Comparison of ENCODE assay signal across 19 cellular contexts in genomic region chr2:98649992-98650375, GRCh38. TPM values are rescaled to one million over a fixed set of nuclear protein-coding genes. Genes with fewer than 3 reads are reported as not detected.
DNase-seq lines count a peak whose midpoint lies in the region; ATAC-seq and TF ChIP-seq lines count a peak whose summit lies in the region.
"Had no signal": no experiment of that assay in that cellular context is flagged by ENCODE, and none has a peak within 500 bp of the region (broad histone marks: within the 10 kb centered on the region; RNA-seq: fewer than 3 reads in every experiment).

No MANE protein-coding gene starts in this region.

- intact Hi-C loops in activated T-helper 1 cell treated with anti-CD3 and anti-CD28 coated beads, Interleukin-12 subunit alpha, Interleukin-12 subunit beta, Interleukin-2, Interleukin-4 antibody, amounts not matched to agents 30 ng/mL and 10 ng/mL and 1 ng/mL, durations not matched to agents 14 hours and 24 hours and 36 hours (cut with micrococcal nuclease), result loop anchor here (1.0 to 5.0 kb wide), 8 partner anchors 86 to 1767 kb away; partner anchors contain the start of gene CHST10
- intact Hi-C loops in gastrocnemius medialis (cut with DNase I; ENCODE audit: low total_unique reads), result loop anchor here (1.0 to 5.0 kb wide), 2 partner anchors 187 to 417 kb away; no protein-coding TSS in a partner anchor

- H3K27ac Mint-ChIP-seq in activated CD8-positive, alpha-beta memory T cell treated with anti-CD3 and anti-CD28 coated beads, Interleukin-2, amount 10 ng/mL, durations not matched to agents 7 days and 5 days, result peak overlapping the region; percentile 64
- peak overlapping the region; percentile 55 to 98 (median 86) for H3K27ac Mint-ChIP-seq in CD8-positive, alpha-beta memory T cell
- H3K27ac Mint-ChIP-seq in activated T-helper 1 cell treated with anti-CD3 and anti-CD28 coated beads, Interleukin-12 subunit alpha, Interleukin-12 subunit beta, Interleukin-2, Interleukin-4 antibody, amounts not matched to agents 30 ng/mL and 10 ng/mL and 1 ng/mL, durations not matched to agents 14 hours and 24 hours and 36 hours, result peak overlapping the region; percentile 2
- peak overlapping the region; percentile 78 to 96 (median 86) for H3K27ac Mint-ChIP-seq in immature natural killer cell
- H3K27ac Mint-ChIP-seq: nephron; stimulated activated naive B cell treated with anti-CD40 and anti-IgM and Interleukin-4, amounts not matched to agents 10 μg/mL and 1 μg/mL and 100 μg/mL, for 72 hours had no signal

- no peak for TF ChIP-seq POLR2A in gastrocnemius medialis (IDR thresholded peaks at IDR 0.05)

- no peak overlapping the region for H3K27ac ChIP-seq in CD8-positive, alpha-beta memory T cell (ENCODE audit: low read depth, low read length)
- H3K27ac ChIP-seq in gastrocnemius medialis, result no peak overlapping the region
- H3K27ac ChIP-seq: A549, GM23248, PC-9, thoracic aorta, vagina had no signal

- no peak for DNase-seq in activated CD8-positive, alpha-beta memory T cell treated with anti-CD3 and anti-CD28 coated beads, Interleukin-2, amount 10 ng/mL, durations not matched to agents 7 days and 5 days
- DNase-seq in activated CD8-positive, alpha-beta memory T cell treated with anti-CD3 and anti-CD28 coated beads, Interleukin-2, amount 50 U/mL, for 48 hours, result no peak
- no peak for DNase-seq in CD8-positive, alpha-beta memory T cell
- no peak for DNase-seq in activated T-helper 1 cell treated with anti-CD3 and anti-CD28 coated beads, Interleukin-12 subunit alpha, Interleukin-12 subunit beta, Interleukin-2, Interleukin-4 antibody, amounts not matched to agents 30 ng/mL and 10 ng/mL and 1 ng/mL, durations not matched to agents 14 hours and 24 hours and 36 hours (ENCODE audit: low spot score)
- DNase-seq in immature natural killer cell, result no peak
- no peak for DNase-seq in gastrocnemius medialis
- DNase-seq in kidney glomerular epithelial cell (lab: John Stamatoyannopoulos, UW), result no peak
- no peak for DNase-seq in T-helper 9 cell
- DNase-seq: spleen had no signal

- peaks cover 4% of the 10 kb centered on the region for H3K9me3 Mint-ChIP-seq in activated CD8-positive, alpha-beta memory T cell treated with anti-CD3 and anti-CD28 coated beads, Interleukin-2, amount 10 ng/mL, durations not matched to agents 7 days and 5 days (ENCODE audit: low read depth)
- peaks cover 9 to 15% (median 10%) of the 10 kb centered on the region in 5 donors for H3K9me3 Mint-ChIP-seq in CD8-positive, alpha-beta memory T cell
- H3K9me3 Mint-ChIP-seq in activated T-helper 1 cell treated with anti-CD3 and anti-CD28 coated beads, Interleukin-12 subunit alpha, Interleukin-12 subunit beta, Interleukin-2, Interleukin-4 antibody, amounts not matched to agents 30 ng/mL and 10 ng/mL and 1 ng/mL, durations not matched to agents 14 hours and 24 hours and 36 hours, result peaks cover 18% of the 10 kb centered on the region
- H3K9me3 Mint-ChIP-seq in immature natural killer cell, result peaks cover 0 to 4% (median 0%) of the 10 kb centered on the region in 6 donors
- H3K9me3 Mint-ChIP-seq: nephron; stimulated activated naive B cell treated with anti-CD40 and anti-IgM and Interleukin-4, amounts not matched to agents 10 μg/mL and 1 μg/mL and 100 μg/mL, for 72 hours had no signal

- H3K4me3 ChIP-seq in CD8-positive, alpha-beta memory T cell (ENCODE audit: low read length), result no peak overlapping the region
- H3K4me3 ChIP-seq in gastrocnemius medialis, result no peak overlapping the region
- H3K4me3 ChIP-seq: A549, GM23248, K562, left lung, PC-9, spleen, thoracic aorta, vagina had no signal

- no peak for ATAC-seq in activated CD8-positive, alpha-beta memory T cell treated with anti-CD3 and anti-CD28 coated beads, Interleukin-2, amount 10 ng/mL, durations not matched to agents 7 days and 5 days
- ATAC-seq in gastrocnemius medialis, result no peak

- CTCF ChIA-PET in activated CD8-positive, alpha-beta memory T cell treated with anti-CD3 and anti-CD28 coated beads, Interleukin-2, amount 10 ng/mL, durations not matched to agents 7 days and 5 days (lab: Charles Lee), result interaction anchor here (0.5 to 2.0 kb wide), 43 partner anchors 9 to 687 kb away, joined by 3 to 53 read pairs (median 6); partner anchors contain the start of genes COA5, EIF5B, LIPT1 and MGAT4A
- CTCF ChIA-PET in CD8-positive, alpha-beta memory T cell (lab: Charles Lee), result interaction anchor here (0.6 to 2.2 kb wide), 31 partner anchors 10 to 188 kb away, joined by 3 to 43 read pairs (median 4); partner anchors contain the start of gene MGAT4A

- no peaks in the 10 kb centered on the region for H3K9me3 ChIP-seq in CD8-positive, alpha-beta memory T cell (ENCODE audit: low read length)
- no peaks in the 10 kb centered on the region for H3K9me3 ChIP-seq in gastrocnemius medialis
- H3K9me3 ChIP-seq: A549, left lung, spleen, thoracic aorta, vagina had no signal

- H3K4me1 ChIP-seq in CD8-positive, alpha-beta memory T cell (ENCODE audit: insufficient read depth, low read length), result peaks cover 50% of the 10 kb centered on the region
- no peaks in the 10 kb centered on the region for H3K4me1 ChIP-seq in gastrocnemius medialis
- H3K4me1 ChIP-seq: A549, vagina had no signal

- in situ Hi-C loops in gastrocnemius medialis (cut with MboI; ENCODE audit: low sequenced_read_pairs in 4 of 4), result loop anchor here (5.0 to 25.0 kb wide), 4 partner anchors 187 to 837 kb away; partner anchors contain the start of gene REV1 (in 1 of the 4)

- peaks cover 23% of the 10 kb centered on the region for H3K36me3 ChIP-seq in CD8-positive, alpha-beta memory T cell (ENCODE audit: insufficient read depth, low read length)
- H3K36me3 ChIP-seq in gastrocnemius medialis, result no peaks in the 10 kb centered on the region
- H3K36me3 ChIP-seq: vagina had no signal

- no peaks in the 10 kb centered on the region for H3K27me3 ChIP-seq in CD8-positive, alpha-beta memory T cell (ENCODE audit: insufficient read depth, low read length, poor library complexity, severe bottlenecking)
- H3K27me3 ChIP-seq in gastrocnemius medialis, result no peaks in the 10 kb centered on the region
- H3K27me3 ChIP-seq: left lung, spleen, vagina had no signal

- H3K27me3 Mint-ChIP-seq in activated CD8-positive, alpha-beta memory T cell treated with anti-CD3 and anti-CD28 coated beads, Interleukin-2, amount 10 ng/mL, durations not matched to agents 7 days and 5 days, result no peaks in the 10 kb centered on the region
- H3K27me3 Mint-ChIP-seq in CD8-positive, alpha-beta memory T cell, result no peaks in the 10 kb centered on the region
- no peaks in the 10 kb centered on the region for H3K27me3 Mint-ChIP-seq in activated T-helper 1 cell treated with anti-CD3 and anti-CD28 coated beads, Interleukin-12 subunit alpha, Interleukin-12 subunit beta, Interleukin-2, Interleukin-4 antibody, amounts not matched to agents 30 ng/mL and 10 ng/mL and 1 ng/mL, durations not matched to agents 14 hours and 24 hours and 36 hours (ENCODE audit: insufficient read depth)
- peaks cover 0 to 3% (median 0%) of the 10 kb centered on the region in 3 donors for H3K27me3 Mint-ChIP-seq in immature natural killer cell (ENCODE audit: low read depth in 3 of 3)
- H3K27me3 Mint-ChIP-seq: brain; stimulated activated naive B cell treated with anti-CD40 and anti-IgM and Interleukin-4, amounts not matched to agents 10 μg/mL and 1 μg/mL and 100 μg/mL, for 72 hours had no signal

- POLR2A ChIA-PET in CD8-positive, alpha-beta memory T cell (lab: Charles Lee), result interaction anchor here (1.1 kb wide), 3 partner anchors 121 to 187 kb away, joined by 5 to 6 read pairs (median 5); no protein-coding TSS in a partner anchor

- peaks cover 65% of the 10 kb centered on the region for H3K4me1 Mint-ChIP-seq in activated CD8-positive, alpha-beta memory T cell treated with anti-CD3 and anti-CD28 coated beads, Interleukin-2, amount 10 ng/mL, durations not matched to agents 7 days and 5 days
- peaks cover 57 to 85% (median 63%) of the 10 kb centered on the region in 3 donors for H3K4me1 Mint-ChIP-seq in CD8-positive, alpha-beta memory T cell
- peaks cover 57% of the 10 kb centered on the region for H3K4me1 Mint-ChIP-seq in activated T-helper 1 cell treated with anti-CD3 and anti-CD28 coated beads, Interleukin-12 subunit alpha, Interleukin-12 subunit beta, Interleukin-2, Interleukin-4 antibody, amounts not matched to agents 30 ng/mL and 10 ng/mL and 1 ng/mL, durations not matched to agents 14 hours and 24 hours and 36 hours (ENCODE audit: low read depth)
- H3K4me1 Mint-ChIP-seq in immature natural killer cell, result peaks cover 67 to 77% of the 10 kb centered on the region in 2 donors
- H3K4me1 Mint-ChIP-seq: nephron had no signal

- peaks cover 56% of the 10 kb centered on the region for H3K36me3 Mint-ChIP-seq in activated CD8-positive, alpha-beta memory T cell treated with anti-CD3 and anti-CD28 coated beads, Interleukin-2, amount 10 ng/mL, durations not matched to agents 7 days and 5 days
- peaks cover 26 to 89% (median 29%) of the 10 kb centered on the region in 3 donors for H3K36me3 Mint-ChIP-seq in CD8-positive, alpha-beta memory T cell
- peaks cover 48% of the 10 kb centered on the region for H3K36me3 Mint-ChIP-seq in activated T-helper 1 cell treated with anti-CD3 and anti-CD28 coated beads, Interleukin-12 subunit alpha, Interleukin-12 subunit beta, Interleukin-2, Interleukin-4 antibody, amounts not matched to agents 30 ng/mL and 10 ng/mL and 1 ng/mL, durations not matched to agents 14 hours and 24 hours and 36 hours (ENCODE audit: low read depth)
- H3K36me3 Mint-ChIP-seq in immature natural killer cell, result peaks cover 38 to 59% (median 52%) of the 10 kb centered on the region in 3 donors
- H3K36me3 Mint-ChIP-seq: stimulated activated naive B cell treated with anti-CD40 and anti-IgM and Interleukin-4, amounts not matched to agents 10 μg/mL and 1 μg/mL and 100 μg/mL, for 72 hours had no signal

- TF ChIP-seq CTCF in gastrocnemius medialis (IDR thresholded peaks at IDR 0.05 in 4 of 5, conservative IDR thresholded peaks at IDR 0.05 in 1 of 5), result no peak

- peak overlapping the region; percentile 2 for H3K4me3 Mint-ChIP-seq in activated CD8-positive, alpha-beta memory T cell treated with anti-CD3 and anti-CD28 coated beads, Interleukin-2, amount 10 ng/mL, durations not matched to agents 7 days and 5 days
- peak overlapping the region in 5 of 7 donors; percentile 3 to 57 (median 11) for H3K4me3 Mint-ChIP-seq in CD8-positive, alpha-beta memory T cell
- H3K4me3 Mint-ChIP-seq in activated T-helper 1 cell treated with anti-CD3 and anti-CD28 coated beads, Interleukin-12 subunit alpha, Interleukin-12 subunit beta, Interleukin-2, Interleukin-4 antibody, amounts not matched to agents 30 ng/mL and 10 ng/mL and 1 ng/mL, durations not matched to agents 14 hours and 24 hours and 36 hours, result no peak overlapping the region
- H3K4me3 Mint-ChIP-seq in immature natural killer cell, result peak overlapping the region; percentile 6 to 72 (median 59)
- H3K4me3 Mint-ChIP-seq: brain; nephron; stimulated activated naive B cell treated with anti-CD40 and anti-IgM and Interleukin-4, amounts not matched to agents 10 μg/mL and 1 μg/mL and 100 μg/mL, for 72 hours had no signal

RNA-seq across cellular contexts. Expression of gene UNC50, which starts 41.6 kb away (rescaled TPM):
- 10 to 100 TPM; 26.7 to 33.5 TPM for total RNA-seq in activated CD8-positive, alpha-beta memory T cell treated with anti-CD3 and anti-CD28 coated beads, Interleukin-2, amount 10 ng/mL, durations not matched to agents 7 days and 5 days
- 10 to 100 TPM; 41.8 to 42.4 TPM for total RNA-seq in CD8-positive, alpha-beta memory T cell
- 53.1 TPM for polyA plus RNA-seq in CD8-positive, alpha-beta memory T cell
- total RNA-seq in activated T-helper 1 cell treated with anti-CD3 and anti-CD28 coated beads, Interleukin-12 subunit alpha, Interleukin-12 subunit beta, Interleukin-2, Interleukin-4 antibody, amounts not matched to agents 30 ng/mL and 10 ng/mL and 1 ng/mL, durations not matched to agents 14 hours and 24 hours and 36 hours, result 41.4 and 43.0 TPM in 2 replicates
- polyA plus RNA-seq in immature natural killer cell, result 10 to 100 TPM; 42.1 to 73.4 (median 58.6) TPM
- total RNA-seq in gastrocnemius medialis, result 10 to 100 TPM; 30.3 to 43.1 (median 30.5) TPM

RNA-seq across cellular contexts. Expression of gene COA5, which starts 41.7 kb away (rescaled TPM):
- total RNA-seq in activated CD8-positive, alpha-beta memory T cell treated with anti-CD3 and anti-CD28 coated beads, Interleukin-2, amount 10 ng/mL, durations not matched to agents 7 days and 5 days, result 10 to 100 TPM; 22.2 to 26.0 TPM
- 10 to 100 TPM; 26.7 to 29.2 TPM for total RNA-seq in CD8-positive, alpha-beta memory T cell
- 31.2 TPM for polyA plus RNA-seq in CD8-positive, alpha-beta memory T cell
- 20.3 and 21.2 TPM in 2 replicates for total RNA-seq in activated T-helper 1 cell treated with anti-CD3 and anti-CD28 coated beads, Interleukin-12 subunit alpha, Interleukin-12 subunit beta, Interleukin-2, Interleukin-4 antibody, amounts not matched to agents 30 ng/mL and 10 ng/mL and 1 ng/mL, durations not matched to agents 14 hours and 24 hours and 36 hours
- 10 to 100 TPM; 34.0 to 54.6 (median 37.5) TPM for polyA plus RNA-seq in immature natural killer cell
- 10 to 100 TPM; 26.1 to 45.1 (median 31.0) TPM for total RNA-seq in gastrocnemius medialis

Comparison
In these comparisons a context has a peak if more than half of its experiments do, and no peak if none do; other contexts are left out.
1. H3K27ac Mint-ChIP-seq: peak in every context shown above with its lines; median percentile 86 in immature natural killer cell; 86 in CD8-positive, alpha-beta memory T cell; 64 in activated CD8-positive, alpha-beta memory T cell treated with anti-CD3 and anti-CD28 coated beads, Interleukin-2, amount 10 ng/mL, durations not matched to agents 7 days and 5 days; 2 in activated T-helper 1 cell treated with anti-CD3 and anti-CD28 coated beads, Interleukin-12 subunit alpha, Interleukin-12 subunit beta, Interleukin-2, Interleukin-4 antibody, amounts not matched to agents 30 ng/mL and 10 ng/mL and 1 ng/mL, durations not matched to agents 14 hours and 24 hours and 36 hours.